ENCODE assay signal across 30 cellular contexts in genomic region chr7:138297526-138297925, GRCh38.
"Had no signal": no experiment of that assay in that cellular context is flagged by ENCODE, and none has a peak within 500 bp of the region (broad histone marks: within the 10 kb centered on the region; RNA-seq: fewer than 3 reads in every experiment).

No MANE protein-coding gene starts in this region.

- H3K4me3 Mint-ChIP-seq: activated CD4-positive, alpha-beta memory T cell treated with anti-CD3 and anti-CD28 coated beads, Interleukin-2, amount 10 ng/mL, durations not matched to agents 7 days and 5 days; activated CD4-positive, alpha-beta T cell treated with anti-CD3 and anti-CD28 coated beads, Interleukin-2, amount 10 ng/mL, durations not matched to agents 7 days and 5 days; activated naive CD4-positive, alpha-beta T cell treated with anti-CD3 and anti-CD28 coated beads, Interleukin-2, amount 10 ng/mL, durations not matched to agents 7 days and 5 days; activated naive CD8-positive, alpha-beta T cell; activated T-cell treated with anti-CD3 and anti-CD28 coated beads, Interleukin-2, amount 50 U/mL, for 24 hours; activated T-cell treated with anti-CD3 and anti-CD28 coated beads, Interleukin-2, amount 50 U/mL, for 72 hours; central memory CD8-positive, alpha-beta T cell; dendritic cell treated with granulocyte-macrophage colony-stimulating factor and Interleukin-4, amounts not matched to agents 40 ng/mL and 50 ng/mL, for 4 days; endodermal cell; WTC11 had no signal

- H3K27ac ChIP-seq: brain microvascular endothelial cell, coronary artery, dorsolateral prefrontal cortex, heart left ventricle had no signal

- DNase-seq: activated CD4-positive, alpha-beta memory T cell treated with anti-CD3 and anti-CD28 coated beads, Interleukin-2, amount 10 ng/mL, durations not matched to agents 7 days and 5 days; activated CD4-positive, alpha-beta T cell treated with anti-CD3 and anti-CD28 coated beads for 1 hour; activated CD4-positive, alpha-beta T cell treated with anti-CD3 and anti-CD28 coated beads for 4 hours; activated CD4-positive, alpha-beta T cell treated with anti-CD3 and anti-CD28 coated beads, Interleukin-2, amount 10 ng/mL, durations not matched to agents 7 days and 5 days; activated CD4-positive, alpha-beta T cell treated with anti-CD3 and anti-CD28 coated beads, Interleukin-2, amount 50 U/mL, for 4 hours; activated CD8-positive, alpha-beta memory T cell treated with anti-CD3 and anti-CD28 coated beads, Interleukin-2, amount 50 U/mL, for 48 hours; activated gamma-delta T cell; activated naive CD4-positive, alpha-beta T cell; activated naive CD4-positive, alpha-beta T cell treated with anti-CD3 and anti-CD28 coated beads, Interleukin-2, amount 10 ng/mL, durations not matched to agents 7 days and 5 days; activated T-cell treated with anti-CD3 and anti-CD28 coated beads for 4 hours; activated T-cell treated with anti-CD3 and anti-CD28 coated beads, Interleukin-2, amount 50 U/mL, for 24 hours; activated T-cell treated with anti-CD3 and anti-CD28 coated beads, Interleukin-2, amount 50 U/mL, for 72 hours; amniotic stem cell; anterior cingulate cortex; brain microvascular endothelial cell; dorsolateral prefrontal cortex; effector memory CD4-positive, alpha-beta T cell; endodermal cell; foreskin fibroblast; heart left ventricle; T-helper 2 cell had no signal

- H3K36me3 Mint-ChIP-seq: activated naive CD4-positive, alpha-beta T cell treated with anti-CD3 and anti-CD28 coated beads, Interleukin-2, amount 10 ng/mL, durations not matched to agents 7 days and 5 days; activated naive CD8-positive, alpha-beta T cell; WTC11 had no signal

- H3K9me3 ChIP-seq: heart left ventricle had no signal

- H3K4me3 ChIP-seq: coronary artery, dorsolateral prefrontal cortex, heart left ventricle had no signal

- H3K4me1 Mint-ChIP-seq: activated CD4-positive, alpha-beta memory T cell treated with anti-CD3 and anti-CD28 coated beads, Interleukin-2, amount 10 ng/mL, durations not matched to agents 7 days and 5 days; activated CD4-positive, alpha-beta T cell treated with anti-CD3 and anti-CD28 coated beads, Interleukin-2, amount 10 ng/mL, durations not matched to agents 7 days and 5 days; activated naive CD4-positive, alpha-beta T cell treated with anti-CD3 and anti-CD28 coated beads, Interleukin-2, amount 10 ng/mL, durations not matched to agents 7 days and 5 days; central memory CD8-positive, alpha-beta T cell; endodermal cell; WTC11 had no signal

- ATAC-seq: activated T-cell treated with anti-CD3 and anti-CD28 coated beads, Interleukin-2, amount 50 U/mL, for 72 hours; esophagus mucosa; heart left ventricle; WTC11 had no signal

- H3K9me3 Mint-ChIP-seq: activated CD4-positive, alpha-beta memory T cell treated with anti-CD3 and anti-CD28 coated beads, Interleukin-2, amount 10 ng/mL, durations not matched to agents 7 days and 5 days; activated CD4-positive, alpha-beta T cell treated with anti-CD3 and anti-CD28 coated beads, Interleukin-2, amount 10 ng/mL, durations not matched to agents 7 days and 5 days; activated naive CD4-positive, alpha-beta T cell treated with anti-CD3 and anti-CD28 coated beads, Interleukin-2, amount 10 ng/mL, durations not matched to agents 7 days and 5 days; activated T-cell treated with anti-CD3 and anti-CD28 coated beads, Interleukin-2, amount 50 U/mL, for 24 hours; activated T-cell treated with anti-CD3 and anti-CD28 coated beads, Interleukin-2, amount 50 U/mL, for 72 hours; central memory CD8-positive, alpha-beta T cell; dendritic cell treated with granulocyte-macrophage colony-stimulating factor and Interleukin-4, amounts not matched to agents 40 ng/mL and 50 ng/mL, for 4 days; endodermal cell; WTC11 had no signal

- H3K27me3 Mint-ChIP-seq: activated CD4-positive, alpha-beta memory T cell treated with anti-CD3 and anti-CD28 coated beads, Interleukin-2, amount 10 ng/mL, durations not matched to agents 7 days and 5 days; activated CD4-positive, alpha-beta T cell treated with anti-CD3 and anti-CD28 coated beads, Interleukin-2, amount 10 ng/mL, durations not matched to agents 7 days and 5 days; activated naive CD8-positive, alpha-beta T cell; activated T-cell treated with anti-CD3 and anti-CD28 coated beads, Interleukin-2, amount 50 U/mL, for 24 hours; dendritic cell treated with granulocyte-macrophage colony-stimulating factor and Interleukin-4, amounts not matched to agents 40 ng/mL and 50 ng/mL, for 4 days had no signal

- H3K27me3 ChIP-seq: brain microvascular endothelial cell, dorsolateral prefrontal cortex, heart left ventricle had no signal

- FAIRE-seq: astrocyte, bronchial epithelial cell, frontal cortex had no signal

- H3K36me3 ChIP-seq: brain microvascular endothelial cell, heart left ventricle had no signal

- H3K27ac Mint-ChIP-seq: activated CD4-positive, alpha-beta memory T cell treated with anti-CD3 and anti-CD28 coated beads, Interleukin-2, amount 10 ng/mL, durations not matched to agents 7 days and 5 days; activated CD4-positive, alpha-beta T cell treated with anti-CD3 and anti-CD28 coated beads, Interleukin-2, amount 10 ng/mL, durations not matched to agents 7 days and 5 days; activated naive CD4-positive, alpha-beta T cell treated with anti-CD3 and anti-CD28 coated beads, Interleukin-2, amount 10 ng/mL, durations not matched to agents 7 days and 5 days; activated naive CD8-positive, alpha-beta T cell; activated T-cell treated with anti-CD3 and anti-CD28 coated beads, Interleukin-2, amount 50 U/mL, for 24 hours; activated T-cell treated with anti-CD3 and anti-CD28 coated beads, Interleukin-2, amount 50 U/mL, for 72 hours; dendritic cell treated with granulocyte-macrophage colony-stimulating factor and Interleukin-4, amounts not matched to agents 40 ng/mL and 50 ng/mL, for 4 days; endodermal cell had no signal
